In the genomic region with DNA sequence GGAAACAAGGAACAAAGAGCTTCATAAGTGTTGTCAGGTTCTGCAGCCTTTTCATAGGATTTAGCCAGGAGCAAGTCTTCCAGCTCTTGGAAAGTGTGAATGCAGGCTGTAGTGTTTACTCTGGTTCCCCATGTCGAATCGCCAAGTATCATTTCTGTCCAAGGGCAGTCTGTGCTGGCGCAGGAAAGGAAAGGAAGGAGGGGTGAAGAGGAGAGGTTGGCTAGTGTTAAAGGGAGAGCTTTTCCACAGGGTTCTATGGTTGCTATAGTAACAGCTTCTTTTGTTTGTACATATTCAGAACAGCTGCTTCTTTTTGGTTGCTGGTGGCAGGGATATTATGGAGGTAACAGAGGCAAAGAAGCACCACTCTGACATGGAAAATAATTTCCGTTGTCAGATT, we compare ENCODE assay signal across 9 cellular contexts.
DNase-seq lines count a peak whose midpoint lies in the region; ATAC-seq and TF ChIP-seq lines count a peak whose summit lies in the region.
"Had no signal": no experiment of that assay in that cellular context is flagged by ENCODE, and none has a peak within 500 bp of the region (broad histone marks: within the 10 kb centered on the region; RNA-seq: fewer than 3 reads in every experiment).

No MANE protein-coding gene starts in this region.

- no peaks in the 10 kb centered on the region for H3K27me3 Mint-ChIP-seq in brain
- H3K27me3 Mint-ChIP-seq in activated T-helper 2 cell treated with anti-CD3 and anti-CD28 coated beads, Interferon-gamma antibody, Interleukin-2, Interleukin-4, amounts not matched to agents 10 μg/mL and 5 μg/mL and 100 μg/mL, durations not matched to agents 14 hours and 24 hours and 36 hours (ENCODE audit: low read depth), result no peaks in the 10 kb centered on the region
- no peaks in the 10 kb centered on the region for H3K27me3 Mint-ChIP-seq in activated CD8-positive, alpha-beta memory T cell treated with anti-CD3 and anti-CD28 coated beads, Interleukin-2, amount 10 ng/mL, durations not matched to agents 7 days and 5 days
- H3K27me3 Mint-ChIP-seq: CD4-positive, alpha-beta T cell had no signal

- CTCF ChIA-PET in activated CD8-positive, alpha-beta memory T cell treated with anti-CD3 and anti-CD28 coated beads, Interleukin-2, amount 10 ng/mL, durations not matched to agents 7 days and 5 days (lab: Charles Lee), result no interaction called here

- intact Hi-C loops in activated T-helper 2 cell treated with anti-CD3 and anti-CD28 coated beads, Interferon-gamma antibody, Interleukin-2, Interleukin-4, amounts not matched to agents 10 μg/mL and 5 μg/mL and 100 μg/mL, durations not matched to agents 14 hours and 24 hours and 36 hours (cut with micrococcal nuclease), result no loop called here

- DNase-seq in NCI-H1105 (lab: John Stamatoyannopoulos, UW) (peak; percentile 90), NCI-H2227 (lab: John Stamatoyannopoulos, UW; ENCODE audit: unreplicated experiment) (peak; percentile 90), occipital lobe (lab: John Stamatoyannopoulos, UW) (peak; percentile 4)
- DNase-seq in activated T-helper 2 cell treated with anti-CD3 and anti-CD28 coated beads, Interferon-gamma antibody, Interleukin-2, Interleukin-4, amounts not matched to agents 10 μg/mL and 5 μg/mL and 100 μg/mL, durations not matched to agents 14 hours and 24 hours and 36 hours (ENCODE audit: low spot score), result no peak
- no peak for DNase-seq in activated CD8-positive, alpha-beta memory T cell treated with anti-CD3 and anti-CD28 coated beads, Interleukin-2, amount 10 ng/mL, durations not matched to agents 7 days and 5 days
- DNase-seq: CD4-positive, alpha-beta T cell; RPMI8226 had no signal

- no peaks in the 10 kb centered on the region for H3K9me3 Mint-ChIP-seq in brain
- H3K9me3 Mint-ChIP-seq in activated T-helper 2 cell treated with anti-CD3 and anti-CD28 coated beads, Interferon-gamma antibody, Interleukin-2, Interleukin-4, amounts not matched to agents 10 μg/mL and 5 μg/mL and 100 μg/mL, durations not matched to agents 14 hours and 24 hours and 36 hours, result no peaks in the 10 kb centered on the region
- no peaks in the 10 kb centered on the region for H3K9me3 Mint-ChIP-seq in activated CD8-positive, alpha-beta memory T cell treated with anti-CD3 and anti-CD28 coated beads, Interleukin-2, amount 10 ng/mL, durations not matched to agents 7 days and 5 days (ENCODE audit: low read depth)
- H3K9me3 Mint-ChIP-seq: CD4-positive, alpha-beta T cell had no signal

- H3K27ac Mint-ChIP-seq in brain, result peak overlapping the region; percentile 81 to 96 (median 91)
- H3K27ac Mint-ChIP-seq in activated T-helper 2 cell treated with anti-CD3 and anti-CD28 coated beads, Interferon-gamma antibody, Interleukin-2, Interleukin-4, amounts not matched to agents 10 μg/mL and 5 μg/mL and 100 μg/mL, durations not matched to agents 14 hours and 24 hours and 36 hours, result no peak overlapping the region
- no peak overlapping the region for H3K27ac Mint-ChIP-seq in activated CD8-positive, alpha-beta memory T cell treated with anti-CD3 and anti-CD28 coated beads, Interleukin-2, amount 10 ng/mL, durations not matched to agents 7 days and 5 days
- H3K27ac Mint-ChIP-seq: CD4-positive, alpha-beta T cell had no signal

- peak overlapping the region; percentile 7 to 82 (median 74) for H3K4me3 Mint-ChIP-seq in brain
- no peak overlapping the region for H3K4me3 Mint-ChIP-seq in activated T-helper 2 cell treated with anti-CD3 and anti-CD28 coated beads, Interferon-gamma antibody, Interleukin-2, Interleukin-4, amounts not matched to agents 10 μg/mL and 5 μg/mL and 100 μg/mL, durations not matched to agents 14 hours and 24 hours and 36 hours (ENCODE audit: low read depth)
- H3K4me3 Mint-ChIP-seq in activated CD8-positive, alpha-beta memory T cell treated with anti-CD3 and anti-CD28 coated beads, Interleukin-2, amount 10 ng/mL, durations not matched to agents 7 days and 5 days, result no peak overlapping the region
- H3K4me3 Mint-ChIP-seq: CD4-positive, alpha-beta T cell had no signal

- peaks cover 64% of the 10 kb centered on the region for H3K4me1 Mint-ChIP-seq in brain
- no peaks in the 10 kb centered on the region for H3K4me1 Mint-ChIP-seq in activated T-helper 2 cell treated with anti-CD3 and anti-CD28 coated beads, Interferon-gamma antibody, Interleukin-2, Interleukin-4, amounts not matched to agents 10 μg/mL and 5 μg/mL and 100 μg/mL, durations not matched to agents 14 hours and 24 hours and 36 hours (ENCODE audit: low read depth)
- H3K4me1 Mint-ChIP-seq in activated CD8-positive, alpha-beta memory T cell treated with anti-CD3 and anti-CD28 coated beads, Interleukin-2, amount 10 ng/mL, durations not matched to agents 7 days and 5 days, result no peaks in the 10 kb centered on the region

- no peaks in the 10 kb centered on the region for H3K36me3 Mint-ChIP-seq in brain
- H3K36me3 Mint-ChIP-seq in activated T-helper 2 cell treated with anti-CD3 and anti-CD28 coated beads, Interferon-gamma antibody, Interleukin-2, Interleukin-4, amounts not matched to agents 10 μg/mL and 5 μg/mL and 100 μg/mL, durations not matched to agents 14 hours and 24 hours and 36 hours (ENCODE audit: low read depth), result no peaks in the 10 kb centered on the region
- H3K36me3 Mint-ChIP-seq in activated CD8-positive, alpha-beta memory T cell treated with anti-CD3 and anti-CD28 coated beads, Interleukin-2, amount 10 ng/mL, durations not matched to agents 7 days and 5 days, result no peaks in the 10 kb centered on the region

- TF ChIP-seq CTCF in brain (conservative IDR thresholded peaks at IDR 0.05), result no peak

- no peak for ATAC-seq in activated CD8-positive, alpha-beta memory T cell treated with anti-CD3 and anti-CD28 coated beads, Interleukin-2, amount 10 ng/mL, durations not matched to agents 7 days and 5 days
- no peak for ATAC-seq in HG03432 (IDR thresholded peaks at IDR 0.05; ENCODE audit: unreplicated experiment)

Comparison
In these comparisons a context has a peak if more than half of its experiments do, and no peak if none do; other contexts are left out.
1. DNase-seq: peak in NCI-H1105 (single experiment), NCI-H2227 (single experiment) and occipital lobe (single experiment); none in activated T-helper 2 cell treated with anti-CD3 and anti-CD28 coated beads, Interferon-gamma antibody, Interleukin-2, Interleukin-4, amounts not matched to agents 10 μg/mL and 5 μg/mL and 100 μg/mL, durations not matched to agents 14 hours and 24 hours and 36 hours (single experiment) and activated CD8-positive, alpha-beta memory T cell treated with anti-CD3 and anti-CD28 coated beads, Interleukin-2, amount 10 ng/mL, durations not matched to agents 7 days and 5 days (single experiment).
2. H3K27ac Mint-ChIP-seq: peak in brain (5 of 5); none in activated T-helper 2 cell treated with anti-CD3 and anti-CD28 coated beads, Interferon-gamma antibody, Interleukin-2, Interleukin-4, amounts not matched to agents 10 μg/mL and 5 μg/mL and 100 μg/mL, durations not matched to agents 14 hours and 24 hours and 36 hours (single experiment) and activated CD8-positive, alpha-beta memory T cell treated with anti-CD3 and anti-CD28 coated beads, Interleukin-2, amount 10 ng/mL, durations not matched to agents 7 days and 5 days (single experiment).
3. H3K4me3 Mint-ChIP-seq: peak in brain (5 of 5); none in activated T-helper 2 cell treated with anti-CD3 and anti-CD28 coated beads, Interferon-gamma antibody, Interleukin-2, Interleukin-4, amounts not matched to agents 10 μg/mL and 5 μg/mL and 100 μg/mL, durations not matched to agents 14 hours and 24 hours and 36 hours (single experiment) and activated CD8-positive, alpha-beta memory T cell treated with anti-CD3 and anti-CD28 coated beads, Interleukin-2, amount 10 ng/mL, durations not matched to agents 7 days and 5 days (single experiment).